ENCODE assay signal across 20 cellular contexts in genomic region chr10:48501806-48502771, GRCh38.
A peak's percentile ranks its signal among the peaks of the same experiment; 100 is the strongest.
DNase-seq lines count a peak whose midpoint lies in the region; ATAC-seq, FAIRE-seq and TF ChIP-seq lines count a peak whose summit lies in the region.
"Had no signal": no experiment of that assay in that cellular context is flagged by ENCODE, and none has a peak within 500 bp of the region (broad histone marks: within the 10 kb centered on the region; RNA-seq: fewer than 3 reads in every experiment).

No MANE protein-coding gene starts in this region.

- no peaks in the 10 kb centered on the region for H3K36me3 ChIP-seq in HEK293 (ENCODE audit: control insufficient read depth in 2 of 2, insufficient read depth in 1 of 2, low read length in 2 of 2)
- no peaks in the 10 kb centered on the region for H3K36me3 ChIP-seq in colonic mucosa
- H3K36me3 ChIP-seq in small intestine (ENCODE audit: control insufficient read depth in 2 of 2, insufficient read depth in 2 of 2, low read length in 2 of 2): no peaks in the 10 kb centered on the region
- H3K36me3 ChIP-seq: cardiac muscle cell, left lung, tibial artery had no signal

- peaks cover 8% of the 10 kb centered on the region for H3K27me3 Mint-ChIP-seq in nephron (ENCODE audit: low read depth)

- intact Hi-C loops in colonic mucosa (cut with DNase I): no loop called here

- DNase-seq in D341Med (ENCODE audit: low spot score) (peak; percentile 15), colonic mucosa (peak; percentile 13), NCI-H524 (lab: John Stamatoyannopoulos, UW) (no peak), small intestine (no peak)
- DNase-seq: activated CD4-positive, alpha-beta T cell treated with anti-CD3 and anti-CD28 coated beads for 4 hours; activated T-cell treated with anti-CD3 and anti-CD28 coated beads for 4 hours; amygdala; GOT3; left lung; NCI-H1694 treated with DMSO at 0.1 percent for 48 hours; NCI-H2227 treated with DMSO at 0.1 percent for 48 hours; right cardiac atrium; stimulated activated naive CD4-positive, alpha-beta T cell; SW 1271 had no signal

- H3K9me3 Mint-ChIP-seq in nephron: no peaks in the 10 kb centered on the region

- H3K36me3 Mint-ChIP-seq in nephron (ENCODE audit: low read depth): no peaks in the 10 kb centered on the region

- CTCF ChIA-PET in HEK293 (lab: Yijun Ruan, JAX): interaction anchor here (0.8 to 1.4 kb wide), 5 partner anchors 12 to 192 kb away, joined by 3 to 14 read pairs (median 4); no protein-coding TSS in a partner anchor

- ATAC-seq in HG03460 (IDR thresholded peaks at IDR 0.05; ENCODE audit: unreplicated experiment): no peak
- ATAC-seq: HepG2, left lung had no signal

- H3K9me3 ChIP-seq in HEK293 (ENCODE audit: control insufficient read depth, insufficient read depth, low read depth, low read length): no peaks in the 10 kb centered on the region
- H3K9me3 ChIP-seq in colonic mucosa: no peaks in the 10 kb centered on the region
- H3K9me3 ChIP-seq in small intestine (ENCODE audit: control insufficient read depth, low read depth): no peaks in the 10 kb centered on the region
- H3K9me3 ChIP-seq: left lung, tibial artery had no signal

- H3K27me3 ChIP-seq in colonic mucosa (no peaks in the 10 kb centered on the region), small intestine (ENCODE audit: control insufficient read depth in 2 of 2, insufficient read depth in 2 of 2, low read length in 2 of 2) (no peaks in the 10 kb centered on the region)
- H3K27me3 ChIP-seq: cardiac muscle cell, left lung, tibial artery had no signal

- H3K4me1 ChIP-seq in HEK293 (ENCODE audit: control insufficient read depth, insufficient read depth, low read length) (peaks cover 5% of the 10 kb centered on the region), colonic mucosa (no peaks in the 10 kb centered on the region), small intestine (ENCODE audit: control insufficient read depth in 2 of 2, insufficient read depth in 1 of 2, low read depth in 1 of 2, low read length in 1 of 2) (no peaks in the 10 kb centered on the region)

- POLR2A ChIA-PET in HEK293 (lab: Yijun Ruan, JAX): no interaction called here

- TF ChIP-seq CTCF in HEK293 (tag by site-specific recombination; IDR thresholded peaks at IDR 0.05) (no peak), colonic mucosa (IDR thresholded peaks at IDR 0.05) (no peak), nephron (IDR thresholded peaks at IDR 0.05; ENCODE audit: unreplicated experiment in 3 of 3) (no peak)

- peak overlapping the region in 2 of 3 experiments; percentile 66 to 75 for H3K27ac Mint-ChIP-seq in nephron

- no peak overlapping the region for H3K4me3 ChIP-seq in HEK293 (ENCODE audit: low read depth, low read length)
- H3K4me3 ChIP-seq in colonic mucosa: no peak overlapping the region
- no peak overlapping the region for H3K4me3 ChIP-seq in small intestine (ENCODE audit: low read depth in 1 of 2, low read length in 2 of 2)
- H3K4me3 ChIP-seq: cardiac muscle cell, left lung, tibial artery had no signal

- no peak for FAIRE-seq in small intestine (lab: Jason Lieb, UNC)
- FAIRE-seq: HepG2 had no signal

- H3K27ac ChIP-seq in HEK293 (ENCODE audit: extremely low read depth, low read depth, low read length): no peak overlapping the region
- H3K27ac ChIP-seq in colonic mucosa: no peak overlapping the region
- no peak overlapping the region for H3K27ac ChIP-seq in small intestine (ENCODE audit: low read depth in 1 of 2, low read length in 1 of 2)
- H3K27ac ChIP-seq: cardiac muscle cell, left lung, tibial artery had no signal

- peaks cover 21% of the 10 kb centered on the region for H3K4me1 Mint-ChIP-seq in nephron

- H3K4me3 Mint-ChIP-seq in nephron: no peak overlapping the region

- H3K9ac ChIP-seq in colonic mucosa (ENCODE audit: low read depth in 2 of 2, low read length in 2 of 2): no peak overlapping the region

- 68 to 79% (median 74%) methylated on average over 5 of the region's 5 CpGs for WGBS in small intestine, 3 donors

TF ChIP-seq in HEK293, 187 proteins besides CTCF, POLR2A, EP300 and RAD21:
- TF ChIP-seq ZFP3 (tag by site-specific recombination; IDR thresholded peaks at IDR 0.05; ENCODE audit: low read depth): peak; percentile 90
- no peak for TF ChIP-seq ZNF174 (tag by site-specific recombination; IDR thresholded peaks at IDR 0.05)

Comparison
In these comparisons a context has a peak if more than half of its experiments do, and no peak if none do; other contexts are left out.
1. DNase-seq: peak in D341Med (single experiment) and colonic mucosa (single experiment); none in NCI-H524 (0 of 2) and small intestine (single experiment).